In genomic region chr11:119567667-119568582, GRCh38 we compare ENCODE assay signal across 8 cellular contexts.
DNase-seq lines count a peak whose midpoint lies in the region; ATAC-seq and TF ChIP-seq lines count a peak whose summit lies in the region.

No MANE protein-coding gene starts in this region.

- H3K4me1 ChIP-seq in fibroblast of lung (ENCODE audit: control insufficient read depth, extremely low read depth, insufficient read depth, low read length) (peaks cover 10% of the 10 kb centered on the region), skeletal muscle satellite cell (ENCODE audit: control insufficient read depth, insufficient read depth, low read length) (peaks cover 14% of the 10 kb centered on the region)

- intact Hi-C loops in activated T-helper 1 cell treated with anti-CD3 and anti-CD28 coated beads, Interleukin-12 subunit alpha, Interleukin-12 subunit beta, Interleukin-2, Interleukin-4 antibody, amounts not matched to agents 30 ng/mL and 10 ng/mL and 1 ng/mL, durations not matched to agents 14 hours and 24 hours and 36 hours (cut with micrococcal nuclease) = no loop called here

- POLR2A ChIA-PET in AG04450 (lab: Yijun Ruan, JAX) = interaction anchor here (0.7 to 1.3 kb wide), 2 partner anchors 16 to 52 kb away, joined by 4 to 6 read pairs; no protein-coding TSS in a partner anchor

- H3K36me3 Mint-ChIP-seq in activated T-helper 1 cell treated with anti-CD3 and anti-CD28 coated beads, Interleukin-12 subunit alpha, Interleukin-12 subunit beta, Interleukin-2, Interleukin-4 antibody, amounts not matched to agents 30 ng/mL and 10 ng/mL and 1 ng/mL, durations not matched to agents 14 hours and 24 hours and 36 hours (ENCODE audit: low read depth) = no peaks in the 10 kb centered on the region
- H3K36me3 Mint-ChIP-seq in T-helper 17 cell (ENCODE audit: low read depth) = no peaks in the 10 kb centered on the region

- H3K9ac ChIP-seq in fibroblast of lung (ENCODE audit: insufficient read depth, low read length) = no peak overlapping the region
- H3K9ac ChIP-seq in skeletal muscle satellite cell (ENCODE audit: low read depth, low read length) = no peak overlapping the region

- peak overlapping the region; percentile 23 for H3K4me2 ChIP-seq in fibroblast of lung (ENCODE audit: extremely low read depth, insufficient read depth, low read length)
- peak overlapping the region; percentile 39 for H3K4me2 ChIP-seq in skeletal muscle satellite cell (ENCODE audit: low read length)

- no peak overlapping the region for H3K27ac Mint-ChIP-seq in stimulated activated naive CD8-positive, alpha-beta T cell treated with anti-CD3 and anti-CD28 coated beads, Interleukin-15, amount 100 ng/mL, for 72 hours
- H3K27ac Mint-ChIP-seq in activated T-helper 1 cell treated with anti-CD3 and anti-CD28 coated beads, Interleukin-12 subunit alpha, Interleukin-12 subunit beta, Interleukin-2, Interleukin-4 antibody, amounts not matched to agents 30 ng/mL and 10 ng/mL and 1 ng/mL, durations not matched to agents 14 hours and 24 hours and 36 hours = no peak overlapping the region
- no peak overlapping the region for H3K27ac Mint-ChIP-seq in T-helper 17 cell

- no peaks in the 10 kb centered on the region for H3K79me2 ChIP-seq in fibroblast of lung (ENCODE audit: control insufficient read depth, insufficient read depth, low read length)

- H2AFZ ChIP-seq in fibroblast of lung (ENCODE audit: low read length) = no peak overlapping the region

- DNase-seq in AG04450 (ENCODE audit: low read depth, low spot score) = peak; percentile 36
- DNase-seq in NCI-H2171 treated with DMSO at 0.1 percent for 48 hours (lab: John Stamatoyannopoulos, UW) = peak; percentile 84
- DNase-seq in fibroblast of lung (ENCODE audit: low read depth in 2 of 2) = peak; percentile 80 to 85
- DNase-seq in stimulated activated naive CD8-positive, alpha-beta T cell treated with anti-CD3 and anti-CD28 coated beads, Interleukin-15, amount 100 ng/mL, for 72 hours = no peak
- no peak for DNase-seq in activated T-helper 1 cell treated with anti-CD3 and anti-CD28 coated beads, Interleukin-12 subunit alpha, Interleukin-12 subunit beta, Interleukin-2, Interleukin-4 antibody, amounts not matched to agents 30 ng/mL and 10 ng/mL and 1 ng/mL, durations not matched to agents 14 hours and 24 hours and 36 hours (ENCODE audit: low spot score)
- no peak for DNase-seq in T-helper 17 cell

- H3K9me3 ChIP-seq in AG04450 (ENCODE audit: control insufficient read depth, insufficient read depth, low read length) (no peaks in the 10 kb centered on the region), fibroblast of lung (ENCODE audit: control insufficient read depth, insufficient read depth, low read depth, low read length) (no peaks in the 10 kb centered on the region), skeletal muscle satellite cell (replicated peaks; ENCODE audit: low read length) (no peaks in the 10 kb centered on the region), T-helper 17 cell (ENCODE audit: control insufficient read depth, low read length, poor library complexity, severe bottlenecking) (no peaks in the 10 kb centered on the region)

- CTCF ChIA-PET in AG04450 (lab: Charles Lee) = interaction anchor here (1.0 to 1.8 kb wide), 5 partner anchors 34 to 732 kb away, joined by 3 to 7 read pairs (median 3); no protein-coding TSS in a partner anchor

- H3K4me3 Mint-ChIP-seq in stimulated activated naive CD8-positive, alpha-beta T cell treated with anti-CD3 and anti-CD28 coated beads, Interleukin-15, amount 100 ng/mL, for 72 hours = no peak overlapping the region
- H3K4me3 Mint-ChIP-seq in activated T-helper 1 cell treated with anti-CD3 and anti-CD28 coated beads, Interleukin-12 subunit alpha, Interleukin-12 subunit beta, Interleukin-2, Interleukin-4 antibody, amounts not matched to agents 30 ng/mL and 10 ng/mL and 1 ng/mL, durations not matched to agents 14 hours and 24 hours and 36 hours = no peak overlapping the region
- H3K4me3 Mint-ChIP-seq in T-helper 17 cell = no peak overlapping the region

- peaks cover 18% of the 10 kb centered on the region for H3K27me3 Mint-ChIP-seq in stimulated activated naive CD8-positive, alpha-beta T cell treated with anti-CD3 and anti-CD28 coated beads, Interleukin-15, amount 100 ng/mL, for 72 hours
- peaks cover 24% of the 10 kb centered on the region for H3K27me3 Mint-ChIP-seq in activated T-helper 1 cell treated with anti-CD3 and anti-CD28 coated beads, Interleukin-12 subunit alpha, Interleukin-12 subunit beta, Interleukin-2, Interleukin-4 antibody, amounts not matched to agents 30 ng/mL and 10 ng/mL and 1 ng/mL, durations not matched to agents 14 hours and 24 hours and 36 hours (ENCODE audit: insufficient read depth)
- H3K27me3 Mint-ChIP-seq in T-helper 17 cell = peaks cover 9% of the 10 kb centered on the region

- H3K9me3 Mint-ChIP-seq in stimulated activated naive CD8-positive, alpha-beta T cell treated with anti-CD3 and anti-CD28 coated beads, Interleukin-15, amount 100 ng/mL, for 72 hours = no peaks in the 10 kb centered on the region
- H3K9me3 Mint-ChIP-seq in activated T-helper 1 cell treated with anti-CD3 and anti-CD28 coated beads, Interleukin-12 subunit alpha, Interleukin-12 subunit beta, Interleukin-2, Interleukin-4 antibody, amounts not matched to agents 30 ng/mL and 10 ng/mL and 1 ng/mL, durations not matched to agents 14 hours and 24 hours and 36 hours = no peaks in the 10 kb centered on the region

- no peaks in the 10 kb centered on the region for H3K4me1 Mint-ChIP-seq in stimulated activated naive CD8-positive, alpha-beta T cell treated with anti-CD3 and anti-CD28 coated beads, Interleukin-15, amount 100 ng/mL, for 72 hours
- no peaks in the 10 kb centered on the region for H3K4me1 Mint-ChIP-seq in activated T-helper 1 cell treated with anti-CD3 and anti-CD28 coated beads, Interleukin-12 subunit alpha, Interleukin-12 subunit beta, Interleukin-2, Interleukin-4 antibody, amounts not matched to agents 30 ng/mL and 10 ng/mL and 1 ng/mL, durations not matched to agents 14 hours and 24 hours and 36 hours (ENCODE audit: low read depth)
- H3K4me1 Mint-ChIP-seq in T-helper 17 cell = no peaks in the 10 kb centered on the region

- H3K27ac ChIP-seq in AG04450 (ENCODE audit: low read depth, low read length) = no peak overlapping the region
- no peak overlapping the region for H3K27ac ChIP-seq in fibroblast of lung (ENCODE audit: insufficient read depth, low read length)

- H3K36me3 ChIP-seq in fibroblast of lung (ENCODE audit: control insufficient read depth, insufficient read depth, low read length) = no peaks in the 10 kb centered on the region
- H3K36me3 ChIP-seq in skeletal muscle satellite cell (ENCODE audit: insufficient read depth, low read length) = no peaks in the 10 kb centered on the region

- no peaks in the 10 kb centered on the region for H4K20me1 ChIP-seq in fibroblast of lung (ENCODE audit: control insufficient read depth, extremely low read depth, insufficient read depth, low read length)

- H3K4me3 ChIP-seq in AG04450 (ENCODE audit: low read depth, low read length) = no peak overlapping the region
- H3K4me3 ChIP-seq in fibroblast of lung (replicated peaks in 1 of 4; ENCODE audit: control extremely low read depth in 1 of 4, insufficient read depth in 1 of 4, low read depth in 3 of 4, low read length in 4 of 4) = no peak overlapping the region
- no peak overlapping the region for H3K4me3 ChIP-seq in skeletal muscle satellite cell (ENCODE audit: low read length)

- TF ChIP-seq CTCF in AG04450 (IDR thresholded peaks at IDR 0.05; ENCODE audit: low read depth, low read length) = no peak
- TF ChIP-seq CTCF in fibroblast of lung (conservative IDR thresholded peaks at IDR 0.05 in 1 of 2, IDR thresholded peaks at IDR 0.05 in 1 of 2; ENCODE audit: low read depth in 1 of 2, low read length in 2 of 2) = no peak

- peaks cover 9% of the 10 kb centered on the region for H3K27me3 ChIP-seq in AG04450 (ENCODE audit: control insufficient read depth, insufficient read depth, low read length)
- peaks cover 2% of the 10 kb centered on the region for H3K27me3 ChIP-seq in fibroblast of lung (ENCODE audit: control insufficient read depth, insufficient read depth, low read length)
- peaks cover 13% of the 10 kb centered on the region for H3K27me3 ChIP-seq in skeletal muscle satellite cell (ENCODE audit: control insufficient read depth, insufficient read depth, low read length)

- ATAC-seq in GM21447 (IDR thresholded peaks at IDR 0.05; ENCODE audit: unreplicated experiment) = peak; percentile 70
- no peak for ATAC-seq in stimulated activated naive CD8-positive, alpha-beta T cell treated with anti-CD3 and anti-CD28 coated beads, Interleukin-15, amount 100 ng/mL, for 72 hours
- ATAC-seq in T-helper 17 cell = no peak

Comparison
In these comparisons a context has a peak if more than half of its experiments do, and no peak if none do; other contexts are left out.
1. DNase-seq: peak in AG04450 (single experiment), NCI-H2171 treated with DMSO at 0.1 percent for 48 hours (single experiment) and fibroblast of lung (2 of 2); none in stimulated activated naive CD8-positive, alpha-beta T cell treated with anti-CD3 and anti-CD28 coated beads, Interleukin-15, amount 100 ng/mL, for 72 hours (0 of 2), activated T-helper 1 cell treated with anti-CD3 and anti-CD28 coated beads, Interleukin-12 subunit alpha, Interleukin-12 subunit beta, Interleukin-2, Interleukin-4 antibody, amounts not matched to agents 30 ng/mL and 10 ng/mL and 1 ng/mL, durations not matched to agents 14 hours and 24 hours and 36 hours (single experiment) and T-helper 17 cell (0 of 3).